In genomic region chrX:20477836-20478532, GRCh38 we compare ENCODE assay signal across 20 cellular contexts.
A peak's percentile ranks its signal among the peaks of the same experiment; 100 is the strongest.
DNase-seq lines count a peak whose midpoint lies in the region; ATAC-seq and TF ChIP-seq lines count a peak whose summit lies in the region.
"Had no signal": no experiment of that assay in that cellular context is flagged by ENCODE, and none has a peak within 500 bp of the region (broad histone marks: within the 10 kb centered on the region; RNA-seq: fewer than 3 reads in every experiment).

No MANE protein-coding gene starts in this region.

- no peak for TF ChIP-seq CTCF in Caco-2 (IDR thresholded peaks at IDR 0.05; ENCODE audit: insufficient read depth in 1 of 2, low read depth in 1 of 2, low read length in 1 of 2, severe bottlenecking in 1 of 2, unreplicated experiment in 1 of 2)

- H3K4me1 Mint-ChIP-seq in Caco-2 (ENCODE audit: low read depth, unreplicated experiment) (peaks cover 23% of the 10 kb centered on the region), T-helper 17 cell (no peaks in the 10 kb centered on the region)
- H3K4me1 Mint-ChIP-seq: activated CD4-positive, alpha-beta T cell treated with anti-CD3 and anti-CD28 coated beads, Interleukin-2, amount 10 ng/mL, durations not matched to agents 7 days and 5 days; CD14-positive monocyte had no signal

- no peaks in the 10 kb centered on the region for H3K9me3 Mint-ChIP-seq in Caco-2 (ENCODE audit: unreplicated experiment)
- H3K9me3 Mint-ChIP-seq: activated CD4-positive, alpha-beta T cell treated with anti-CD3 and anti-CD28 coated beads, Interleukin-2, amount 10 ng/mL, durations not matched to agents 7 days and 5 days had no signal

- H3K27me3 Mint-ChIP-seq in Caco-2 (ENCODE audit: insufficient read depth, unreplicated experiment) = no peaks in the 10 kb centered on the region
- H3K27me3 Mint-ChIP-seq in T-helper 17 cell = peaks cover 9% of the 10 kb centered on the region

- no peak overlapping the region for H3K4me3 ChIP-seq in Caco-2 (ENCODE audit: low read depth, low read length)
- H3K4me3 ChIP-seq: right atrium auricular region had no signal

- no TSS peak for BruUV-seq in Caco-2 (replicated peaks; lab: Mats Ljungman, UMichigan)

- H3K36me3 Mint-ChIP-seq in Caco-2 (ENCODE audit: insufficient read depth, unreplicated experiment) (no peaks in the 10 kb centered on the region), T-helper 17 cell (ENCODE audit: low read depth) (no peaks in the 10 kb centered on the region)
- H3K36me3 Mint-ChIP-seq: CD14-positive monocyte had no signal

- H3K27ac Mint-ChIP-seq in Caco-2 (ENCODE audit: unreplicated experiment) = peak overlapping the region; percentile 81
- no peak overlapping the region for H3K27ac Mint-ChIP-seq in T-helper 17 cell
- H3K27ac Mint-ChIP-seq: activated CD4-positive, alpha-beta T cell treated with anti-CD3 and anti-CD28 coated beads, Interleukin-2, amount 10 ng/mL, durations not matched to agents 7 days and 5 days; CD14-positive monocyte had no signal

- no peaks in the 10 kb centered on the region for H3K9me3 ChIP-seq in Caco-2
- no peaks in the 10 kb centered on the region for H3K9me3 ChIP-seq in T-helper 17 cell (ENCODE audit: control insufficient read depth, low read length, poor library complexity, severe bottlenecking)
- H3K9me3 ChIP-seq: right atrium auricular region had no signal

- peaks cover 55% of the 10 kb centered on the region for H3K4me1 ChIP-seq in Caco-2
- H3K4me1 ChIP-seq: right atrium auricular region had no signal

- no peaks in the 10 kb centered on the region for H3K27me3 ChIP-seq in Caco-2 (replicated peaks; ENCODE audit: control insufficient read depth, insufficient read depth, low read length)
- H3K27me3 ChIP-seq: right atrium auricular region had no signal

- no peaks in the 10 kb centered on the region for H3K36me3 ChIP-seq in Caco-2 (ENCODE audit: control insufficient read depth, insufficient read depth, low read length)
- H3K36me3 ChIP-seq: right atrium auricular region had no signal

- H3K4me3 Mint-ChIP-seq in Caco-2 (ENCODE audit: unreplicated experiment) (no peak overlapping the region), T-helper 17 cell (no peak overlapping the region)
- H3K4me3 Mint-ChIP-seq: activated CD4-positive, alpha-beta T cell treated with anti-CD3 and anti-CD28 coated beads, Interleukin-2, amount 10 ng/mL, durations not matched to agents 7 days and 5 days; CD14-positive monocyte had no signal

- intact Hi-C loops in Caco-2 (cut with micrococcal nuclease; ENCODE audit: unreplicated experiment) = loop anchor here (2.0 to 5.0 kb wide), 2 partner anchors 36 to 115 kb away; no protein-coding TSS in a partner anchor

- no peak for ATAC-seq in esophagus mucosa
- no peak for ATAC-seq in T-helper 17 cell
- no peak for ATAC-seq in GM21786 (IDR thresholded peaks at IDR 0.05; ENCODE audit: unreplicated experiment)
- ATAC-seq: PC-3; SK-N-SH treated with all-trans-retinoic acid at 6 μM for 48 hours; stimulated activated naive CD8-positive, alpha-beta T cell treated with anti-CD3 and anti-CD28 coated beads, Interleukin-15, Interleukin-2, amounts not matched to agents 100 U/mL and 50 U/mL, for 24 hours had no signal

- DNase-seq in Caco-2 = peak; percentile 26 to 44
- peak; percentile 85 for DNase-seq in NCI-H1436 (lab: John Stamatoyannopoulos, UW)
- DNase-seq in NCI-H2196 treated with DMSO at 0.1 percent for 48 hours (lab: John Stamatoyannopoulos, UW; ENCODE audit: unreplicated experiment) = peak; percentile 67
- peak; percentile 21 for DNase-seq in cerebellum (ENCODE audit: low spot score)
- no peak for DNase-seq in T-helper 17 cell
- DNase-seq in LoVo (ENCODE audit: low spot score) = no peak
- DNase-seq: activated CD4-positive, alpha-beta T cell treated with anti-CD3 and anti-CD28 coated beads, Interleukin-2, amount 10 ng/mL, durations not matched to agents 7 days and 5 days; activated naive CD4-positive, alpha-beta T cell treated with Interleukin-2 at 50 U/mL for 16 hours; cortex of kidney; foreskin melanocyte; Kasumi-1; NCI-H446 treated with DMSO at 0.1 percent for 48 hours; PC-3; stimulated activated CD4-positive, alpha-beta T cell treated with anti-CD3 and anti-CD28 coated beads, Interleukin-15, amount 100 ng/mL, for 24 hours; stimulated activated naive CD8-positive, alpha-beta T cell treated with anti-CD3 and anti-CD28 coated beads, Interleukin-15, Interleukin-2, amounts not matched to agents 100 U/mL and 50 U/mL, for 24 hours had no signal

- POLR2A ChIA-PET in Caco-2 (lab: Charles Lee) = interaction anchor here (0.6 kb wide), 1 partner anchor 1261 kb away, joined by 4 read pairs; no protein-coding TSS in a partner anchor

- CTCF ChIA-PET in Caco-2 (lab: Charles Lee) = no interaction called here

Comparison
In these comparisons a context has a peak if more than half of its experiments do, and no peak if none do; other contexts are left out.
1. DNase-seq: peak in Caco-2 (2 of 2), NCI-H1436 (single experiment), NCI-H2196 treated with DMSO at 0.1 percent for 48 hours (single experiment) and cerebellum (single experiment); none in T-helper 17 cell (0 of 3) and LoVo (single experiment).